ENCODE assay signal across 30 cellular contexts in genomic region chr2:235990344-235990743, GRCh38.
DNase-seq lines count a peak whose midpoint lies in the region; ATAC-seq and TF ChIP-seq lines count a peak whose summit lies in the region.
"Had no signal": no experiment of that assay in that cellular context is flagged by ENCODE, and none has a peak within 500 bp of the region (broad histone marks: within the 10 kb centered on the region; RNA-seq: fewer than 3 reads in every experiment).

No MANE protein-coding gene starts in this region.

- H2BK120ac ChIP-seq in H9 (ENCODE audit: low read depth, low read length, poor library complexity, severe bottlenecking): no peak overlapping the region

- no peaks in the 10 kb centered on the region for H3K9me3 Mint-ChIP-seq in H9
- H3K9me3 Mint-ChIP-seq: nephron progenitor cell had no signal

- H3K27ac ChIP-seq in H9 (ENCODE audit: insufficient read length, low read depth, low read length) (no peak overlapping the region), SJSA1 (peak overlapping the region; percentile 30), left lung (no peak overlapping the region)
- H3K27ac ChIP-seq: Peyer's patch, thoracic aorta, vagina had no signal

- no peak overlapping the region for H4K91ac ChIP-seq in H9 (ENCODE audit: insufficient read length, low read depth, low read length)

- no peak overlapping the region for H3K9ac ChIP-seq in H9 (ENCODE audit: extremely low read depth, insufficient read length, low read length)

- H3K56ac ChIP-seq in H9 (ENCODE audit: insufficient read length, low read depth, low read length): no peak overlapping the region

- H3K14ac ChIP-seq in H9 (ENCODE audit: insufficient read depth, low read length): no peak overlapping the region

- peaks cover 16 to 17% of the 10 kb centered on the region in 2 experiments for H3K4me1 Mint-ChIP-seq in H9
- H3K4me1 Mint-ChIP-seq: activated T-helper 17 cell treated with anti-CD3 and anti-CD28 coated beads, Interleukin-2, amount 50 U/mL, for 72 hours; brain had no signal

- peak; percentile 52 for ATAC-seq in left lung
- ATAC-seq in HG03378 (IDR thresholded peaks at IDR 0.05; ENCODE audit: unreplicated experiment): no peak
- ATAC-seq in GM18502 (IDR thresholded peaks at IDR 0.05; ENCODE audit: poor library complexity, unreplicated experiment): no peak
- ATAC-seq: activated T-helper 17 cell treated with anti-CD3 and anti-CD28 coated beads, Interleukin-2, amount 50 U/mL, for 72 hours; esophagus mucosa; HCT116 had no signal

- H2AFZ ChIP-seq in H9 (ENCODE audit: low read length): no peak overlapping the region

- no peaks in the 10 kb centered on the region for H3K27me3 ChIP-seq in H9 (ENCODE audit: insufficient read depth, low read length)
- H3K27me3 ChIP-seq in SJSA1 (replicated peaks): no peaks in the 10 kb centered on the region
- no peaks in the 10 kb centered on the region for H3K27me3 ChIP-seq in left lung
- H3K27me3 ChIP-seq: Peyer's patch, vagina had no signal

- H3K79me1 ChIP-seq in H9 (ENCODE audit: insufficient read depth, low read depth, low read length, poor library complexity, severe bottlenecking): no peaks in the 10 kb centered on the region

- no peak overlapping the region for H3T11ph ChIP-seq in H9 (ENCODE audit: low read length)

- peaks cover 5% of the 10 kb centered on the region; the same call in 1 of the 2 replicates for H3K4me1 ChIP-seq in H9 (ENCODE audit: insufficient read depth, low read length)
- peaks cover 18% of the 10 kb centered on the region for H3K4me1 ChIP-seq in SJSA1 (replicated peaks)
- H3K4me1 ChIP-seq in left lung: no peaks in the 10 kb centered on the region
- H3K4me1 ChIP-seq: Peyer's patch, vagina had no signal

- no peak overlapping the region for H3K4ac ChIP-seq in H9 (ENCODE audit: low read depth, low read length)

- H3K4me3 ChIP-seq in SJSA1 (no peak overlapping the region), left lung (no peak overlapping the region)
- H3K4me3 ChIP-seq: Peyer's patch, thoracic aorta, vagina had no signal

- no peak overlapping the region for H2BK15ac ChIP-seq in H9 (ENCODE audit: low read depth, low read length)

- no peak overlapping the region for H3K18ac ChIP-seq in H9 (ENCODE audit: insufficient read length, low read depth, low read length)

- H3K36me3 ChIP-seq in SJSA1 (no peaks in the 10 kb centered on the region), left lung (no peaks in the 10 kb centered on the region)
- H3K36me3 ChIP-seq: thoracic aorta, vagina had no signal

- no peak overlapping the region for H3K4me2 ChIP-seq in H9 (ENCODE audit: insufficient read depth, insufficient read length, low read length)

- H4K8ac ChIP-seq in H9 (replicated peaks; ENCODE audit: insufficient read length, low read depth, low read length): no peak overlapping the region

- no peak for TF ChIP-seq CTCF in H9 (conservative IDR thresholded peaks at IDR 0.05)
- TF ChIP-seq CTCF in left lung (IDR thresholded peaks at IDR 0.05): no peak

- DNase-seq in H9 (peak; percentile 20), NCI-H1092 (lab: John Stamatoyannopoulos, UW) (peak; percentile 15), SJSA1 (ENCODE audit: low read depth in 1 of 2, low spot score in 2 of 2) (no peak), left lung (no peak), NOMO-1 (lab: John Stamatoyannopoulos, UW; ENCODE audit: unreplicated experiment in 2 of 2) (no peak)
- DNase-seq: activated CD4-positive, alpha-beta memory T cell treated with anti-CD3 and anti-CD28 coated beads for 36 hours; activated CD4-positive, alpha-beta T cell treated with anti-CD3 and anti-CD28 coated beads for 1 hour; activated CD8-positive, alpha-beta memory T cell treated with anti-CD3 and anti-CD28 coated beads, Interleukin-2, amount 50 U/mL, for 4 hours; activated naive CD4-positive, alpha-beta T cell treated with anti-CD3 and anti-CD28 coated beads, Interleukin-2, amount 50 U/mL, for 16 hours; DMS53; foreskin fibroblast; Kasumi-1; mammary epithelial cell; MV-4-11; NCI-H187; NCI-H226; nephron progenitor cell; Peyer's patch; small intestine; stimulated activated CD4-positive, alpha-beta T cell treated with anti-CD3 and anti-CD28 coated beads, Interleukin-1b, Interleukin-23, amount 100 ng/mL, for 48 hours; SW 1271 had no signal

- no peak overlapping the region for H3K23ac ChIP-seq in H9 (ENCODE audit: insufficient read length, low read depth, low read length)

- no peak overlapping the region for H4K5ac ChIP-seq in H9 (ENCODE audit: insufficient read length, low read depth, low read length)

- H3K36me3 Mint-ChIP-seq in H9 (ENCODE audit: insufficient read depth in 1 of 3, low read depth in 3 of 3): no peaks in the 10 kb centered on the region; a peak in 3 of 7 replicates
- H3K36me3 Mint-ChIP-seq: activated CD4-positive, alpha-beta memory T cell treated with anti-CD3 and anti-CD28 coated beads for 36 hours had no signal

- H4K20me1 ChIP-seq in H9 (ENCODE audit: control insufficient read depth, insufficient read depth, insufficient read length): peaks cover 2% of the 10 kb centered on the region

- no peak overlapping the region for H3K27ac Mint-ChIP-seq in H9
- H3K27ac Mint-ChIP-seq: activated CD4-positive, alpha-beta memory T cell treated with anti-CD3 and anti-CD28 coated beads for 36 hours; activated T-helper 17 cell treated with anti-CD3 and anti-CD28 coated beads, Interleukin-2, amount 50 U/mL, for 72 hours; brain; nephron progenitor cell; stimulated activated naive CD8-positive, alpha-beta T cell treated with anti-CD3 and anti-CD28 coated beads, Interleukin-15, Interleukin-2, amounts not matched to agents 100 ng/mL and 50 ng/mL, for 24 hours had no signal

- no peak overlapping the region for H3K4me3 Mint-ChIP-seq in H9
- H3K4me3 Mint-ChIP-seq: activated CD4-positive, alpha-beta memory T cell treated with anti-CD3 and anti-CD28 coated beads for 36 hours; activated T-helper 17 cell treated with anti-CD3 and anti-CD28 coated beads, Interleukin-2, amount 50 U/mL, for 72 hours; brain; nephron progenitor cell; stimulated activated naive CD8-positive, alpha-beta T cell treated with anti-CD3 and anti-CD28 coated beads, Interleukin-15, Interleukin-2, amounts not matched to agents 100 ng/mL and 50 ng/mL, for 24 hours had no signal

- H3K79me2 ChIP-seq in H9 (ENCODE audit: insufficient read depth, low read length): no peaks in the 10 kb centered on the region; the same call in 1 of the 2 replicates

- no peak overlapping the region for H2BK20ac ChIP-seq in H9 (ENCODE audit: low read depth, low read length, poor library complexity, severe bottlenecking)

- no peak overlapping the region for H2AK5ac ChIP-seq in H9 (ENCODE audit: insufficient read length, low read length)

- intact Hi-C loops in left lung (cut with DNase I): no loop called here

- no peak overlapping the region for H2BK12ac ChIP-seq in H9 (ENCODE audit: insufficient read length, low read depth, low read length)

- H3K27me3 Mint-ChIP-seq in H9 (ENCODE audit: low read depth): no peaks in the 10 kb centered on the region; the same call in 1 of the 2 replicates

- H3K23me2 ChIP-seq in H9 (ENCODE audit: insufficient read length, low read depth, low read length, poor library complexity, severe bottlenecking): no peaks in the 10 kb centered on the region

- H3K9me3 ChIP-seq in H9 (ENCODE audit: control insufficient read depth, low read depth, low read length) (no peaks in the 10 kb centered on the region), SJSA1 (replicated peaks) (no peaks in the 10 kb centered on the region), left lung (no peaks in the 10 kb centered on the region)
- H3K9me3 ChIP-seq: Peyer's patch, thoracic aorta, vagina had no signal

- H2BK5ac ChIP-seq in H9 (ENCODE audit: insufficient read length, low read length): no peak overlapping the region

- no CpG with 5 or more reads among the region's 3 CpGs for WGBS in H9 (ENCODE audit: extremely low coverage, insufficient read length, low lambda C conversion rate)

Comparison
In these comparisons a context has a peak if more than half of its experiments do, and no peak if none do; other contexts are left out.
1. DNase-seq: peak in H9 (single experiment) and NCI-H1092 (single experiment); none in SJSA1 (0 of 2), left lung (0 of 2) and NOMO-1 (0 of 2).